In genomic region chr18:57844319-57844718, GRCh38 we compare ENCODE assay signal across 21 cellular contexts. TPM values are rescaled to one million over a fixed set of nuclear protein-coding genes. Genes with fewer than 3 reads are reported as not detected.
DNase-seq lines count a peak whose midpoint lies in the region; ATAC-seq, FAIRE-seq and TF ChIP-seq lines count a peak whose summit lies in the region.
"Had no signal": no experiment of that assay in that cellular context is flagged by ENCODE, and none has a peak within 500 bp of the region (broad histone marks: within the 10 kb centered on the region; RNA-seq: fewer than 3 reads in every experiment).

No MANE protein-coding gene starts in this region.

- H3K4me3 Mint-ChIP-seq in central memory CD8-positive, alpha-beta T cell, result no peak overlapping the region
- H3K4me3 Mint-ChIP-seq in type B pancreatic cell, result no peak overlapping the region

- H2BK15ac ChIP-seq in IMR-90 (ENCODE audit: low read depth, low read length), result no peak overlapping the region; the same call in 2 of the 3 replicates

- no peaks in the 10 kb centered on the region for H3K79me2 ChIP-seq in hepatocyte

- H3K9me3 ChIP-seq in IMR-90 (ENCODE audit: control insufficient read depth, insufficient read depth, low read length) (no peaks in the 10 kb centered on the region), hepatocyte (ENCODE audit: low read depth) (no peaks in the 10 kb centered on the region), small intestine (ENCODE audit: control insufficient read depth, low read depth) (no peaks in the 10 kb centered on the region)
- H3K9me3 ChIP-seq: HAP-1 had no signal

- peaks cover 4% of the 10 kb centered on the region for H3K9me1 ChIP-seq in IMR-90 (ENCODE audit: insufficient read depth, low read length)

- BruUV-seq in IMR-90 (replicated peaks; lab: Mats Ljungman, UMichigan), result no TSS peak

- no peaks in the 10 kb centered on the region for H3K9me2 ChIP-seq in hepatocyte (replicated peaks; ENCODE audit: insufficient read depth)

- peaks cover 3% of the 10 kb centered on the region for H3K36me3 Mint-ChIP-seq in central memory CD8-positive, alpha-beta T cell (ENCODE audit: insufficient read depth)
- no peaks in the 10 kb centered on the region for H3K36me3 Mint-ChIP-seq in type B pancreatic cell
- H3K36me3 Mint-ChIP-seq: CD4-positive, alpha-beta memory T cell had no signal

- in situ Hi-C loops in IMR-90 (cut with MboI; ENCODE audit: low sequenced_read_pairs), result no loop called here

- POLR2A ChIA-PET in IMR-90 (lab: Charles Lee; ENCODE audit: unreplicated experiment), result no interaction called here

- no peaks in the 10 kb centered on the region for H3K4me1 Mint-ChIP-seq in central memory CD8-positive, alpha-beta T cell
- H3K4me1 Mint-ChIP-seq in type B pancreatic cell (ENCODE audit: unreplicated experiment), result peaks cover 6% of the 10 kb centered on the region
- H3K4me1 Mint-ChIP-seq: CD4-positive, alpha-beta memory T cell had no signal

- peak overlapping the region; percentile 45 for H3K27ac Mint-ChIP-seq in central memory CD8-positive, alpha-beta T cell (ENCODE audit: low read depth)
- H3K27ac Mint-ChIP-seq in type B pancreatic cell, result no peak overlapping the region
- H3K27ac Mint-ChIP-seq: CD4-positive, alpha-beta memory T cell had no signal

- peak overlapping the region; percentile 15 for H2BK5ac ChIP-seq in IMR-90 (ENCODE audit: low read depth, low read length, poor library complexity, severe bottlenecking)

- H3K9me3 Mint-ChIP-seq in central memory CD8-positive, alpha-beta T cell, result no peaks in the 10 kb centered on the region
- H3K9me3 Mint-ChIP-seq in type B pancreatic cell, result no peaks in the 10 kb centered on the region
- H3K9me3 Mint-ChIP-seq: CD4-positive, alpha-beta memory T cell had no signal

- no peak overlapping the region; the same call in 1 of the 2 replicates for H2BK20ac ChIP-seq in IMR-90 (ENCODE audit: low read depth, low read length)

- 97% methylated on average over 3 of the region's 7 CpGs; no CpG with 5 or more reads in 1 of the 2 experiments for WGBS in IMR-90 (ENCODE audit: extremely low coverage in 2 of 2, insufficient read length in 1 of 2), 2 experiments
- WGBS in hepatocyte (ENCODE audit: low lambda C conversion rate, missing lambda C conversion rate), result 80% methylated on average over 7 of the region's 7 CpGs
- WGBS in small intestine, 3 donors, result 34 to 70% (median 65%) methylated on average over 7 of the region's 7 CpGs

- H2AFZ ChIP-seq in IMR-90 (replicated peaks; ENCODE audit: low read length, poor library complexity) (no peak overlapping the region), hepatocyte (no peak overlapping the region)

- H4K20me1 ChIP-seq in IMR-90 (ENCODE audit: insufficient read depth, low read length) (no peaks in the 10 kb centered on the region), hepatocyte (ENCODE audit: insufficient read depth, poor library complexity, severe bottlenecking) (no peaks in the 10 kb centered on the region)

- peak overlapping the region in 1 of 2 experiments; percentile 30; a peak in 1 of 4 replicates for H4K8ac ChIP-seq in IMR-90 (ENCODE audit: low read depth in 2 of 2, low read length in 2 of 2)

- DNase-seq in IMR-90 (no peak), hepatocyte (ENCODE audit: low spot score) (peak; percentile 34), small intestine (peak; percentile 91), NCI-H510A treated with DMSO at 0.1 percent for 48 hours (lab: John Stamatoyannopoulos, UW) (no peak), iPS-NIHi7 (ENCODE audit: extremely low spot score) (no peak), type B pancreatic cell (ENCODE audit: extremely low spot score, unreplicated experiment) (no peak)
- DNase-seq in central memory CD8-positive, alpha-beta T cell (ENCODE audit: low spot score in 2 of 2), result no peak
- DNase-seq in effector CD8-positive, alpha-beta T cell (lab: John Stamatoyannopoulos, UW), result no peak
- DNase-seq: C1 segment of cervical spinal cord; Calu3; CD4-positive, alpha-beta memory T cell; COR-L47; DMS53; DMS79 treated with DMSO at 0.1 percent for 48 hours; GF-D8; GOT3 had no signal

- H3K4me1 ChIP-seq in IMR-90 (ENCODE audit: control insufficient read depth, insufficient read depth, low read length), result peaks cover 13% of the 10 kb centered on the region
- peaks cover 10% of the 10 kb centered on the region for H3K4me1 ChIP-seq in hepatocyte (ENCODE audit: insufficient read depth)
- peaks cover 0 to 3% of the 10 kb centered on the region in 2 donors for H3K4me1 ChIP-seq in small intestine (ENCODE audit: control insufficient read depth in 2 of 2, insufficient read depth in 1 of 2, low read depth in 1 of 2, low read length in 1 of 2)
- H3K4me1 ChIP-seq: HAP-1 had no signal

- H3K4me2 ChIP-seq in IMR-90 (ENCODE audit: low read depth, low read length) (no peak overlapping the region), hepatocyte (no peak overlapping the region)

- no peak overlapping the region for H4K91ac ChIP-seq in IMR-90 (ENCODE audit: insufficient read depth, low read depth, low read length)

- no peak overlapping the region for H3K56ac ChIP-seq in IMR-90 (ENCODE audit: extremely low read depth, insufficient read depth, low read length)

- H3K9ac ChIP-seq in IMR-90 (ENCODE audit: low read depth, low read length), result no peak overlapping the region

- TF ChIP-seq CTCF in IMR-90 (conservative IDR thresholded peaks at IDR 0.05; ENCODE audit: low read depth, low read length), result no peak
- no peak for TF ChIP-seq CTCF in hepatocyte (IDR thresholded peaks at IDR 0.05; ENCODE audit: poor library complexity)
- no peak for TF ChIP-seq CTCF in type B pancreatic cell (conservative IDR thresholded peaks at IDR 0.05)

- CTCF ChIA-PET in IMR-90 (lab: Yijun Ruan, JAX), result interaction anchor here (1.1 kb wide), 1 partner anchor 38 kb away, joined by 3 read pairs; no protein-coding TSS in a partner anchor

- H3K18ac ChIP-seq in IMR-90 (ENCODE audit: low read depth, low read length), result peak overlapping the region; percentile 1; the same call in 1 of the 2 replicates

- no peak overlapping the region for H3K4ac ChIP-seq in IMR-90 (ENCODE audit: low read depth, low read length)

- no peak overlapping the region for H3K27ac ChIP-seq in IMR-90 (ENCODE audit: insufficient read depth, low read length)
- peak overlapping the region; percentile 42 for H3K27ac ChIP-seq in hepatocyte
- H3K27ac ChIP-seq in small intestine (ENCODE audit: low read depth in 1 of 2, low read length in 1 of 2), result no peak overlapping the region

- intact Hi-C loops in IMR-90 (cut with micrococcal nuclease), result loop anchor here (5.0 kb wide), 1 partner anchor 37 kb away; no protein-coding TSS in a partner anchor

- no peak overlapping the region for H3K23ac ChIP-seq in IMR-90 (ENCODE audit: low read depth, low read length)

- TF ChIP-seq RAD21 in IMR-90 (IDR thresholded peaks at IDR 0.05; ENCODE audit: low read length), result no peak

- peaks cover 0 to 5% of the 10 kb centered on the region in 2 experiments; a peak in 1 of 4 replicates for H3K79me1 ChIP-seq in IMR-90 (ENCODE audit: low read depth in 1 of 2, low read length in 2 of 2)

- H2AK5ac ChIP-seq in IMR-90 (ENCODE audit: low read depth, low read length), result peak overlapping the region; percentile 85

- no peak for FAIRE-seq in small intestine (lab: Jason Lieb, UNC)
- FAIRE-seq: GM12891, GM18507, H54 had no signal

- no peak for ATAC-seq in IMR-90 (ENCODE audit: low read depth)
- ATAC-seq in central memory CD8-positive, alpha-beta T cell (replicated peaks; ENCODE audit: extremely low read depth, poor library complexity, severe bottlenecking), result no peak

- H2AK9ac ChIP-seq in IMR-90 (replicated peaks; ENCODE audit: low read depth, low read length, poor library complexity), result no peak overlapping the region

- dilution Hi-C loops in IMR-90 (cut with HindIII; ENCODE audit: low sequenced_read_pairs, unreplicated experiment), result no loop called here

- no peaks in the 10 kb centered on the region for H3K27me3 ChIP-seq in IMR-90 (ENCODE audit: control insufficient read depth, insufficient read depth, low read length)
- H3K27me3 ChIP-seq in hepatocyte, result no peaks in the 10 kb centered on the region
- H3K27me3 ChIP-seq in small intestine (ENCODE audit: control insufficient read depth in 2 of 2, insufficient read depth in 2 of 2, low read length in 2 of 2), result no peaks in the 10 kb centered on the region

- peaks cover 39% of the 10 kb centered on the region for H3K27me3 Mint-ChIP-seq in central memory CD8-positive, alpha-beta T cell
- no peaks in the 10 kb centered on the region for H3K27me3 Mint-ChIP-seq in type B pancreatic cell

- no peak overlapping the region for H4K5ac ChIP-seq in IMR-90 (ENCODE audit: low read depth, low read length)

- no peak overlapping the region for H3K14ac ChIP-seq in IMR-90 (replicated peaks; ENCODE audit: low read depth, low read length)

- no peak overlapping the region for H3K4me3 ChIP-seq in IMR-90 (ENCODE audit: insufficient read depth, low read depth, low read length)
- H3K4me3 ChIP-seq in hepatocyte, result no peak overlapping the region
- H3K4me3 ChIP-seq in small intestine (ENCODE audit: low read depth in 1 of 2, low read length in 2 of 2), result no peak overlapping the region
- H3K4me3 ChIP-seq: HAP-1 had no signal

- H2BK120ac ChIP-seq in IMR-90 (ENCODE audit: low read depth, low read length), result peak overlapping the region; percentile 67

- no peak for TF ChIP-seq POLR2A in IMR-90 (IDR thresholded peaks at IDR 0.05; ENCODE audit: low read depth, low read length)

- no peaks in the 10 kb centered on the region for H3K36me3 ChIP-seq in IMR-90 (ENCODE audit: control insufficient read depth, insufficient read depth, low read length)
- H3K36me3 ChIP-seq in hepatocyte (replicated peaks; ENCODE audit: insufficient read depth, low read depth), result no peaks in the 10 kb centered on the region
- H3K36me3 ChIP-seq in small intestine (ENCODE audit: control insufficient read depth in 2 of 2, insufficient read depth in 2 of 2, low read length in 2 of 2), result no peaks in the 10 kb centered on the region
- H3K36me3 ChIP-seq: HAP-1 had no signal

TF ChIP-seq in IMR-90, 13 proteins besides CTCF, POLR2A, EP300 and RAD21 (continues in another document):
- no peak for TF ChIP-seq BHLHE40 (IDR thresholded peaks at IDR 0.05; ENCODE audit: low read depth, low read length)
- no peak for TF ChIP-seq NFE2L2 (IDR thresholded peaks at IDR 0.05; ENCODE audit: low read depth, low read length)
- no peak for TF ChIP-seq USF2 (IDR thresholded peaks at IDR 0.05; ENCODE audit: low read depth, low read length)

RNA-seq across cellular contexts. Expression of gene ATP8B1, which starts 41.2 kb away (rescaled TPM):
- total RNA-seq in IMR-90 (2012; rRNA removed) (136 and 170 TPM in 2 replicates), hepatocyte (36.5 and 38.4 TPM in 2 replicates), type B pancreatic cell (ENCODE audit: low replicate concordance) (21.7 and 52.9 TPM in 2 replicates)
- polyA plus RNA-seq in IMR-90 (2012; rRNA removed) (57.7 and 64.3 TPM in 2 replicates), hepatocyte (7.9 TPM in 2 replicates), small intestine (10 to 100 TPM; 25.5 to 57.1 (median 28.4) TPM)
- 23.4 and 27.5 TPM in 2 replicates for polyA plus RNA-seq in IMR-90 (2012; cell fraction: cytosol; rRNA removed)
- polyA plus RNA-seq in IMR-90 (2012; cell fraction: nucleus; rRNA removed; ENCODE audit: low replicate concordance), result 31.8 and 116 TPM in 2 replicates
- total RNA-seq: CD4-positive, alpha-beta memory T cell; G401 had no signal

Comparison
In these comparisons a context has a peak if more than half of its experiments do, and no peak if none do; other contexts are left out.
1. DNase-seq: peak in hepatocyte (single experiment) and small intestine (single experiment); none in IMR-90 (single experiment), central memory CD8-positive, alpha-beta T cell (0 of 2), NCI-H510A treated with DMSO at 0.1 percent for 48 hours (single experiment), iPS-NIHi7 (single experiment), effector CD8-positive, alpha-beta T cell (single experiment) and type B pancreatic cell (single experiment).